ENCODE assay signal across 27 cellular contexts in the genomic region with DNA sequence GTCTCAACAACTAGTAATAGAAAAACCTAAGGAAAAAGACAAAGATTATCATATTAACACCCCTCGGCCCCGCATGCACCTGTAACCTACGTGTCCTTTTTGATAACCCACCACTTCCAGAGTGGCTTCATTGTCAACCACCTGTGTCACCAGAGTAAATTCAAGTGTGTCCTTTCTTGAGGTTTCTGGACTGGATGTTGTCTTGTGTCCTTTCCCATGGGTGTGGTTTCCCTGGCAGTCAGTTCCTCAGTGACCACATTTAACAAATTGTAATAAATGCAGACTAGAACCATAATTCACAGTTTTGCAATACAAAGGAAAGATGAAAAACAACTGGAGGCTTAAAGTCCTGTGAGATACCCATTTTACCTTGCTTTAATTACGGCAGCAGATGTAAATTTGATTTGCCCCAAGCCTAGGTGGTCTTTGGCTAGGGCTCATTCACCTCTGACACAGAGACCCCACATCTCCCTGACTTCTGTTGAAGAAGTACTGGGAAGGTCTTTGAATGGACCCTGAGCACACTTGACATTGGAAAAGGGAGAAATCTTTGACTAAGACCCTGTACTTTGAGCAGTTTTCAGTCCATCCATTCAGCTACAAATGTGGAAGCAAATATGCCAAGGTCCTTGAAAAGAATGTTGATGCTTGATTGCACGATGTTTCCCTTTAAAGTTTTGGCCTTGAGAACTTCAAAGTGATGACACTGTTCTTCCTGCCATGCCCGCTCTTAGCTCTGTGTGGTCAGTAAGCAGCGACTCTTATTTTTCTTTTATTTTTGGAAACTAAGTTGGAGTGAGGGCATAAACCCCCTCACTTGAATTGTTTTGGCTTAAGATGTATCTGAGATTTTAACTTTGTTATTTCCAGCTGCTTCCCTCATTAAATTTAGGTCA.
"Had no signal": no experiment of that assay in that cellular context is flagged by ENCODE, and none has a peak within 500 bp of the region (broad histone marks: within the 10 kb centered on the region; RNA-seq: fewer than 3 reads in every experiment).

No MANE protein-coding gene starts in this region.

- H3K9me3 ChIP-seq: gastroesophageal sphincter, heart left ventricle, left lung, prostate gland, right atrium auricular region, sigmoid colon, thoracic aorta, tibial nerve, upper lobe of left lung had no signal

- H3K4me2 ChIP-seq: hepatocyte had no signal

- H3K27ac Mint-ChIP-seq: mesothelial cell of epicardium; naive thymus-derived CD4-positive, alpha-beta T cell; nephron; stimulated activated memory B cell treated with anti-CD40 and anti-IgM and Interleukin-4, amounts not matched to agents 10 μg/mL and 1 μg/mL and 100 μg/mL, for 72 hours had no signal

- H2AFZ ChIP-seq: hepatocyte had no signal

- H3K36me3 ChIP-seq: gastroesophageal sphincter, heart left ventricle, left lung, prostate gland, right atrium auricular region, sigmoid colon, thoracic aorta, tibial nerve, upper lobe of left lung had no signal

- H3K4me1 ChIP-seq: foreskin keratinocyte, gastroesophageal sphincter, left lung, prostate gland, right atrium auricular region, upper lobe of left lung had no signal

- H3K4me1 Mint-ChIP-seq: naive thymus-derived CD4-positive, alpha-beta T cell; stimulated activated memory B cell treated with anti-CD40 and anti-IgM and Interleukin-4, amounts not matched to agents 10 μg/mL and 1 μg/mL and 100 μg/mL, for 72 hours had no signal

- H3K27ac ChIP-seq: dorsolateral prefrontal cortex, foreskin keratinocyte, gastroesophageal sphincter, heart left ventricle, hepatocyte, left lung, prostate gland, right atrium auricular region, sigmoid colon, thoracic aorta, tibial nerve, upper lobe of left lung had no signal

- H3K27me3 ChIP-seq: dorsolateral prefrontal cortex, foreskin keratinocyte, gastroesophageal sphincter, heart left ventricle, hepatocyte, left lung, right atrium auricular region, sigmoid colon, tibial nerve, upper lobe of left lung had no signal

- H3K27me3 Mint-ChIP-seq: stimulated activated memory B cell treated with anti-CD40 and anti-IgM and Interleukin-4, amounts not matched to agents 10 μg/mL and 1 μg/mL and 100 μg/mL, for 72 hours had no signal

- ATAC-seq: foreskin keratinocyte; gastroesophageal sphincter; heart left ventricle; left cardiac atrium; left lung; naive thymus-derived CD4-positive, alpha-beta T cell; stimulated activated memory B cell treated with anti-CD40 and anti-IgM and Interleukin-4, amounts not matched to agents 10 μg/mL and 1 μg/mL and 100 μg/mL, for 72 hours; stimulated activated naive CD8-positive, alpha-beta T cell treated with anti-CD3 and anti-CD28 coated beads, Interleukin-15, Interleukin-2, amounts not matched to agents 100 U/mL and 50 U/mL, for 24 hours had no signal

- DNase-seq: dorsolateral prefrontal cortex; effector CD4-positive, alpha-beta T cell; foreskin keratinocyte; heart left ventricle; left cardiac atrium; left lung; mesenchymal stem cell; naive thymus-derived CD4-positive, alpha-beta T cell; nucleus accumbens; sigmoid colon; stimulated activated CD4-positive, alpha-beta T cell treated with anti-CD3 and anti-CD28 coated beads, Interleukin-2, amount 100 ng/mL, for 24 hours; stimulated activated CD4-positive, alpha-beta T cell treated with anti-CD3 and anti-CD28 coated beads, Interleukin-4, amount 100 ng/mL, for 4 hours; stimulated activated naive CD8-positive, alpha-beta T cell treated with anti-CD3 and anti-CD28 coated beads, Interleukin-15, Interleukin-2, amounts not matched to agents 100 U/mL and 50 U/mL, for 24 hours; substantia nigra; upper lobe of left lung had no signal

- FAIRE-seq: colon, islet of Langerhans, urothelium cell line had no signal

- H3K79me2 ChIP-seq: hepatocyte had no signal

- H3K9me3 Mint-ChIP-seq: mesothelial cell of epicardium; nephron; stimulated activated memory B cell treated with anti-CD40 and anti-IgM and Interleukin-4, amounts not matched to agents 10 μg/mL and 1 μg/mL and 100 μg/mL, for 72 hours had no signal

- H3K36me3 Mint-ChIP-seq: mesothelial cell of epicardium; naive thymus-derived CD4-positive, alpha-beta T cell had no signal

- H3K4me3 ChIP-seq: dorsolateral prefrontal cortex, gastroesophageal sphincter, heart left ventricle, hepatocyte, left lung, prostate gland, right atrium auricular region, sigmoid colon, thoracic aorta, tibial nerve, upper lobe of left lung had no signal

- H3K4me3 Mint-ChIP-seq: mesothelial cell of epicardium; naive thymus-derived CD4-positive, alpha-beta T cell; nephron; stimulated activated memory B cell treated with anti-CD40 and anti-IgM and Interleukin-4, amounts not matched to agents 10 μg/mL and 1 μg/mL and 100 μg/mL, for 72 hours had no signal
